ENCODE assay signal across 2 cellular contexts in genomic region chr22:24599958-24600715, GRCh38. TPM values are rescaled to one million over a fixed set of nuclear protein-coding genes. Genes with fewer than 3 reads are reported as not detected.
"Had no signal": no experiment of that assay in that cellular context is flagged by ENCODE, and none has a peak within 500 bp of the region (broad histone marks: within the 10 kb centered on the region; RNA-seq: fewer than 3 reads in every experiment).

No MANE protein-coding gene starts in this region.

RNA-seq across cellular contexts. Expression of gene GGT1, which starts 2.9 kb away (rescaled TPM):
- total RNA-seq: ascending aorta had no signal

RNA-seq across cellular contexts. Expression of gene LRRC75B, which starts 7.3 kb away (rescaled TPM):
- polyA plus RNA-seq: naive thymus-derived CD4-positive, alpha-beta T cell had no signal
